Comparison of ENCODE assay signal across 8 cellular contexts in the genomic region with DNA sequence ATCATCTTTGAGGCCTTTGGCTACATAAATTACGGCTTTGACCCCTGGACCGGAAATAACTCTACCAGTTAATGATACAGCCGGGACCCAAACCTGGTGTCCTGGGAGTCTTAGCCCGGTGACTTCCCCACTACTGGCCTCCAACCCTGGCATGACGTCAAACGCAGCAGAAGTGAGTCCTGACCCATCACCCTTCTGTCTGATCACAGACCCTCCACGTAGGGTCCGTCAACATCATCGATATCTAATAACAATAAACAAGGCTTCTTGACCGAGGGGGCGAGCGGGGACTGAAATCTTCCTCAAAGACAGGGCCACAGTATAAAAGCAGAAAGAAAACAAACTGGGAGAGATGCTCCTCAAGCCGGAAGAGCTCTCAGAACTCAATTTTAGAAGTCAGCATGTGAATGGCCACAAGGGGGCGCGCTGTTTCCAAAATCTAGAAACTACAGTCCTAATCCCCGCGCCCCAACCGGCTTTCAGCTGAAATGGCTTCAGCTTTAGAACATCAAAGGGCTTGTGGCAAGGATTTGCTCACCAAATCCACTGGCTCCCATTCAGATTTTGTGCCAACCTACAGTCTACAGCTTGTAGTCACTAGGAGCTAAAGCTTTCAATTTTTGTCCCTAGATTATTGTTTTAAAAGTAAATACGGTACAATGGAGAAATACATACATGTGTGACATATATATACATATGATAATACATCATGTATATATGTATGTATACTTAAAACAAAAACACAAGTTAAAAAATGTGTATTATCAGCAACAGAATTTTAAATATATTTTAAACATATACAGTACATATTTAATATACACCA. TPM values are rescaled to one million over a fixed set of nuclear protein-coding genes. Genes with fewer than 3 reads are reported as not detected.
DNase-seq lines count a peak whose midpoint lies in the region; ATAC-seq and TF ChIP-seq lines count a peak whose summit lies in the region.

No MANE protein-coding gene starts in this region.

- no peak overlapping the region for H3K27ac Mint-ChIP-seq in endodermal cell
- H3K27ac Mint-ChIP-seq in mesothelial cell of epicardium = no peak overlapping the region

- H3K4me3 Mint-ChIP-seq in endodermal cell = no peak overlapping the region
- no peak overlapping the region for H3K4me3 Mint-ChIP-seq in mesothelial cell of epicardium

- H3K36me3 ChIP-seq in BE2C = no peaks in the 10 kb centered on the region
- H3K36me3 ChIP-seq in endodermal cell (ENCODE audit: control insufficient read depth, insufficient read depth, low read length) = no peaks in the 10 kb centered on the region

- H3K27me3 ChIP-seq in BE2C = no peaks in the 10 kb centered on the region
- no peaks in the 10 kb centered on the region for H3K27me3 ChIP-seq in endodermal cell (ENCODE audit: control insufficient read depth, insufficient read depth, low read length, poor library complexity, severe bottlenecking)

- peak; percentile 36 for ATAC-seq in GM19395 (IDR thresholded peaks at IDR 0.05; ENCODE audit: unreplicated experiment)

- no peaks in the 10 kb centered on the region for H3K9me3 ChIP-seq in BE2C
- H3K9me3 ChIP-seq in endodermal cell (ENCODE audit: control insufficient read depth, low read length) = no peaks in the 10 kb centered on the region

- H3K27me3 Mint-ChIP-seq in endodermal cell (ENCODE audit: insufficient read depth) (no peaks in the 10 kb centered on the region), mesothelial cell of epicardium (ENCODE audit: low read depth) (peaks cover 5% of the 10 kb centered on the region)

- H3K4me1 ChIP-seq in BE2C (no peaks in the 10 kb centered on the region), endodermal cell (ENCODE audit: control insufficient read depth, insufficient read depth, low read length) (no peaks in the 10 kb centered on the region)

- DNase-seq in BE2C = peak; percentile 93
- peak; percentile 20 for DNase-seq in HuH-7 (ENCODE audit: low spot score)
- peak; percentile 94 for DNase-seq in NOMO-1 treated with DMSO at 0.1 percent for 48 hours (lab: John Stamatoyannopoulos, UW; ENCODE audit: unreplicated experiment)
- peak; percentile 99 for DNase-seq in activated CD8-positive, alpha-beta memory T cell treated with anti-CD3 and anti-CD28 coated beads for 24 hours
- DNase-seq in endodermal cell = peak; percentile 97
- DNase-seq in mesothelial cell of epicardium (ENCODE audit: low spot score in 2 of 2, unreplicated experiment in 2 of 2) = peak; percentile 81 to 94
- DNase-seq in stimulated activated CD8-positive, alpha-beta memory T cell treated with anti-CD3 and anti-CD28 coated beads, Interleukin-2, amount 100 ng/mL, for 48 hours (ENCODE audit: low read depth in 2 of 2) = peak; percentile 87 to 94

- H3K27ac ChIP-seq in endodermal cell (ENCODE audit: low read depth, low read length) = no peak overlapping the region

- TF ChIP-seq CTCF in BE2C (IDR thresholded peaks at IDR 0.05; ENCODE audit: low read depth, low read length) (peak; percentile 81), endodermal cell (conservative IDR thresholded peaks at IDR 0.05) (peak; percentile 91), mesothelial cell of epicardium (IDR thresholded peaks at IDR 0.05; ENCODE audit: unreplicated experiment) (peak; percentile 99)

- H3K9ac ChIP-seq in endodermal cell (ENCODE audit: extremely low read depth, low read length, poor library complexity, severe bottlenecking) = no peak overlapping the region

- H3K9me3 Mint-ChIP-seq in endodermal cell (no peaks in the 10 kb centered on the region), mesothelial cell of epicardium (no peaks in the 10 kb centered on the region)

- 31 to 36% methylated on average over 14 to 18 of the region's 19 CpGs for WGBS in endodermal cell (ENCODE audit: insufficient coverage in 1 of 2, insufficient read length in 1 of 2), 2 experiments

- H3K36me3 Mint-ChIP-seq in endodermal cell (ENCODE audit: low read depth) = no peaks in the 10 kb centered on the region
- no peaks in the 10 kb centered on the region for H3K36me3 Mint-ChIP-seq in mesothelial cell of epicardium

- H3K4me3 ChIP-seq in BE2C (ENCODE audit: low read depth, low read length) (peak overlapping the region; percentile 47), endodermal cell (ENCODE audit: low read length) (no peak overlapping the region)

- H3K4me1 Mint-ChIP-seq in endodermal cell (no peaks in the 10 kb centered on the region), mesothelial cell of epicardium (peaks cover 3% of the 10 kb centered on the region)

RNA-seq across cellular contexts. Expression of a gene that starts 46.4 kb away (rescaled TPM):
- polyA plus RNA-seq in BE2C (2012; ENCODE audit: insufficient read depth, insufficient read length, low read depth) = 0.45 TPM
- total RNA-seq in endodermal cell (under 1 TPM in 1 of 2 donors, not detected in 1; 0.07 TPM), mesothelial cell of epicardium (0.11 to 0.38 TPM (median 0.22 TPM) in 3 replicates)
- polyA plus RNA-seq in endodermal cell (2013, experiment 1 of 2) = 0.11 TPM
- polyA plus RNA-seq in endodermal cell (2013, experiment 2 of 2) = not detected

Comparison
In these comparisons a context has a peak if more than half of its experiments do, and no peak if none do; other contexts are left out.
1. DNase-seq: peak in every context shown above with its lines; median percentile 99 in activated CD8-positive, alpha-beta memory T cell treated with anti-CD3 and anti-CD28 coated beads for 24 hours; 97 in endodermal cell; 94 in NOMO-1 treated with DMSO at 0.1 percent for 48 hours; 93 in BE2C; 90 in stimulated activated CD8-positive, alpha-beta memory T cell treated with anti-CD3 and anti-CD28 coated beads, Interleukin-2, amount 100 ng/mL, for 48 hours; 88 in mesothelial cell of epicardium; 20 in HuH-7.